8 cellular contexts compared by ENCODE assay signal in the genomic region with DNA sequence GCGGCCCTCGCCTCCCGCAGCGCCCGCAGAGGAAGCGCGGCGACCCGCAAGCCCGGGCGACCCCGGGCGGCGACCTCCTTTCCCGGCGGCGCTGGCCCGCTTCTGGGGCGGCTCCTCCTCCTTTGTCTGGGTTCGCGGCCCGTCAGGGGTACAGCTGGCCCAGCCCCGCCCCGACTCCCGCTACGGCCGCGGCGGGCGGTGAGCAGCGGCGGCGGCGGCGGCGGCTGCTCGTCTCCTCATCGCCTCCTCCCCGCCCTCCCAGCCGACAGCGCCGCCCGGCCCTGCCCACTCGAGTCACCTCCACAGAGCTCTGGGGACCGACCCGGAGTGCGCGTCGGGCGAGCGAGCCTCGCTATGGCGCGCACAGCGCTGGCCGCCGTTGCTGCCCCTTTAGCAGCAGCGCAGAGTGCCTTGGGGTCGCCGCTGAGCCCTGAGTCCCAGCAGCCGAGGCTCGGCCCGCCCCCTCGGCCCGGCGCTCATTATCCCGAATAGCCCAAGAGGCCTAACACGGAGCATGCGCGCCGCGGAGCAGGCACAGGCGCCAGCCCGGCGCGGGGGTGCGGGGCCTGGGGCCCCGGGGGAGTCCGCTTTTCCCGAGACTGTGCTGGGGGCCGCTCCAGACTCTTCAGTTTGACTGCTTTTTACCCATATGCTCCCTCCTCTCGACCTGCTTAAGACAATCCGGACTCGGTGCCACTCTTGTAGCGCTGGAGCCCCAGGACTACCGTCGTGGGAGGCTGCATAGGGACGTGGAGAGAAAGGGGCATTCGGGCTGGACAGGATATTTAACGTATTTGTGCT. TPM values are rescaled to one million over a fixed set of nuclear protein-coding genes. Genes with fewer than 3 reads are reported as not detected.
DNase-seq lines count a peak whose midpoint lies in the region; ATAC-seq and TF ChIP-seq lines count a peak whose summit lies in the region.

A gene (minus strand): TSS at position 104 of the 801 bp plus-strand sequence. CDS start 295 bp downstream, outside the sequence.

- H3K4me3 ChIP-seq in GM12864 (ENCODE audit: low read depth, low read length) (peak within 1 kb of the TSS; percentile 66), transverse colon (peak within 1 kb of the TSS; percentile 72 to 97 (median 84))

- H3K27me3 ChIP-seq in transverse colon: no peaks in the 10 kb centered on the region

- TF ChIP-seq POLR2A in transverse colon (IDR thresholded peaks at IDR 0.05): peak; percentile 83

- DNase-seq in GM12864 (ENCODE audit: low read depth) (no peak), NCI-H1092 (lab: John Stamatoyannopoulos, UW) (peak; percentile 86), SW 1271 (lab: John Stamatoyannopoulos, UW) (peak; percentile 59 to 90), Right ventricle myocardium superior (peak; percentile 93), pons (ENCODE audit: low spot score) (peak; percentile 86), transverse colon (peak; percentile 92)
- peak; percentile 50 for DNase-seq in activated naive CD8-positive, alpha-beta T cell treated with anti-CD3 and anti-CD28 coated beads, Interleukin-2, amount 50 U/mL, for 16 hours (ENCODE audit: low read depth, low spot score)

- TF ChIP-seq CTCF in GM12864 (IDR thresholded peaks at IDR 0.05; ENCODE audit: low read depth, low read length, missing control alignments) (no peak), transverse colon (IDR thresholded peaks at IDR 0.05) (peak in 2 of 5 experiments; percentile 19 to 23)

- peak within 1 kb of the TSS; percentile 94 to 100 (median 100) for H3K27ac ChIP-seq in transverse colon

- TF ChIP-seq EP300 in transverse colon (IDR thresholded peaks at IDR 0.05; ENCODE audit: low read depth): no peak

- ATAC-seq in HG02610 (IDR thresholded peaks at IDR 0.05; ENCODE audit: unreplicated experiment) (peak; percentile 86), Right ventricle myocardium superior (ENCODE audit: poor library complexity) (peak; percentile 95)

- no peaks in the 10 kb centered on the region for H3K9me3 ChIP-seq in transverse colon

- in situ Hi-C loops in transverse colon (cut with MboI; ENCODE audit: low pct_ligation_motif_present in 1 of 4, low pct_unique_long_range_greater_than_20kb in 1 of 4, low sequenced_read_pairs in 3 of 4): no loop called here

- H3K4me1 ChIP-seq in transverse colon: peaks cover 13 to 42% (median 18%) of the 10 kb centered on the region in 4 donors

- H3K36me3 ChIP-seq in transverse colon: no peaks in the 10 kb centered on the region

- WGBS in transverse colon (ENCODE audit: low coverage in 1 of 2), 2 donors: 1% methylated on average over 74 of the region's 90 CpGs; no CpG with 5 or more reads in 1 of the 2 donors

- intact Hi-C loops in Right ventricle myocardium superior (cut with DNase I) (no loop called here), transverse colon (cut with DNase I; ENCODE audit: low total_unique reads) (no loop called here)

RNA-seq across cellular contexts. Expression of the gene that starts here (rescaled TPM):
- 29.5 TPM for total RNA-seq in Right ventricle myocardium superior
- total RNA-seq in transverse colon: 10 to 100 TPM; 45.9 to 82.8 (median 62.1) TPM
